ENCODE assay signal across 11 cellular contexts in genomic region chr15:64740361-64741170, GRCh38. TPM values are rescaled to one million over a fixed set of nuclear protein-coding genes. Genes with fewer than 3 reads are reported as not detected.
DNase-seq lines count a peak whose midpoint lies in the region; ATAC-seq, FAIRE-seq and TF ChIP-seq lines count a peak whose summit lies in the region.
"Had no signal": no experiment of that assay in that cellular context is flagged by ENCODE, and none has a peak within 500 bp of the region (broad histone marks: within the 10 kb centered on the region; RNA-seq: fewer than 3 reads in every experiment).

No MANE protein-coding gene starts in this region.

- H3K9me2 ChIP-seq in PC-3 (replicated peaks; ENCODE audit: low read length), result no peaks in the 10 kb centered on the region

- no peak overlapping the region for H3K9ac ChIP-seq in PC-3 (ENCODE audit: low read length)

- no peak overlapping the region for H3K4me2 ChIP-seq in PC-3 (ENCODE audit: low read length)

- POLR2A ChIA-PET in PC-3 (lab: Charles Lee; ENCODE audit: unreplicated experiment), result no interaction called here

- H3K4me1 Mint-ChIP-seq in activated CD4-positive, alpha-beta T cell treated with anti-CD3 and anti-CD28 coated beads, Interleukin-2, amount 10 ng/mL, durations not matched to agents 24 days and 14 days, result no peaks in the 10 kb centered on the region

- no peak for TF ChIP-seq POLR2A in GM12891 (IDR thresholded peaks at IDR 0.05; ENCODE audit: low read depth, low read length)

- no peak overlapping the region for H3K27ac ChIP-seq in PC-3 (ENCODE audit: low read length)

- peak; percentile 46 for ATAC-seq in PC-3
- ATAC-seq in HG03521 (IDR thresholded peaks at IDR 0.05; ENCODE audit: unreplicated experiment), result no peak

- no TSS peak for BruUV-seq in PC-3 (replicated peaks; lab: Mats Ljungman, UMichigan)

- no peaks in the 10 kb centered on the region for H3K79me2 ChIP-seq in PC-3 (ENCODE audit: low read length)

- no peaks in the 10 kb centered on the region for H3K9me3 ChIP-seq in PC-3 (ENCODE audit: low read length)

- no peaks in the 10 kb centered on the region for H3K4me1 ChIP-seq in PC-3 (ENCODE audit: insufficient read depth, low read length)

- H3F3A ChIP-seq in PC-3 (ENCODE audit: low read length, unreplicated experiment), result no peaks in the 10 kb centered on the region

- H3K27me3 Mint-ChIP-seq in activated CD4-positive, alpha-beta T cell treated with anti-CD3 and anti-CD28 coated beads, Interleukin-2, amount 10 ng/mL, durations not matched to agents 24 days and 14 days, result peaks cover 2% of the 10 kb centered on the region

- no peak overlapping the region for H3K4me3 Mint-ChIP-seq in activated CD4-positive, alpha-beta T cell treated with anti-CD3 and anti-CD28 coated beads, Interleukin-2, amount 10 ng/mL, durations not matched to agents 24 days and 14 days

- no peaks in the 10 kb centered on the region for H4K20me1 ChIP-seq in PC-3 (ENCODE audit: low read length)

- no peaks in the 10 kb centered on the region for H3K36me3 ChIP-seq in PC-3 (ENCODE audit: low read depth, low read length)

- no peaks in the 10 kb centered on the region for H3K9me3 Mint-ChIP-seq in activated CD4-positive, alpha-beta T cell treated with anti-CD3 and anti-CD28 coated beads, Interleukin-2, amount 10 ng/mL, durations not matched to agents 24 days and 14 days

- no peak for FAIRE-seq in GM12891 (lab: Jason Lieb, UNC)

- intact Hi-C loops in PC-3 (cut with micrococcal nuclease), result no loop called here
- intact Hi-C loops in activated CD4-positive, alpha-beta T cell treated with anti-CD3 and anti-CD28 coated beads, Interleukin-2, amount 10 ng/mL, durations not matched to agents 24 days and 14 days (cut with micrococcal nuclease), result no loop called here

- TF ChIP-seq CTCF in PC-3 (conservative IDR thresholded peaks at IDR 0.05; ENCODE audit: low read depth, low read length) (peak; percentile 44), fibroblast of the aortic adventitia (IDR thresholded peaks at IDR 0.05; ENCODE audit: insufficient read depth, low read length) (peak; percentile 5)

- no peak overlapping the region for H2AFZ ChIP-seq in PC-3 (ENCODE audit: low read length)

- CTCF ChIA-PET in PC-3 (lab: Charles Lee), result interaction anchor here (0.6 kb wide), 1 partner anchor 9 kb away, joined by 4 read pairs; no protein-coding TSS in a partner anchor

- no peak overlapping the region for H3K27ac Mint-ChIP-seq in activated CD4-positive, alpha-beta T cell treated with anti-CD3 and anti-CD28 coated beads, Interleukin-2, amount 10 ng/mL, durations not matched to agents 24 days and 14 days

- peak; percentile 53 for DNase-seq in GM12891 (ENCODE audit: insufficient read length, low spot score)
- DNase-seq in PC-3, result peak; percentile 51
- DNase-seq in fibroblast of the aortic adventitia (ENCODE audit: low read depth), result peak; percentile 50
- DNase-seq in retina, result peak; percentile 68
- DNase-seq in NCI-H748 (lab: John Stamatoyannopoulos, UW; ENCODE audit: unreplicated experiment), result no peak
- DNase-seq in activated CD4-positive, alpha-beta T cell treated with anti-CD3 and anti-CD28 coated beads, Interleukin-2, amount 10 ng/mL, durations not matched to agents 24 days and 14 days, result no peak
- no peak for DNase-seq in NCI-H510A treated with DMSO at 0.1 percent for 48 hours (lab: John Stamatoyannopoulos, UW)
- DNase-seq: activated gamma-delta T cell, NCI-H1417 had no signal

- H3K4me3 ChIP-seq in PC-3 (ENCODE audit: low read length), result no peak overlapping the region
- H3K4me3 ChIP-seq in fibroblast of the aortic adventitia (ENCODE audit: low read depth, low read length), result no peak overlapping the region

- no peaks in the 10 kb centered on the region for H3K27me3 ChIP-seq in PC-3 (ENCODE audit: low read length)

- H3K36me3 Mint-ChIP-seq in activated CD4-positive, alpha-beta T cell treated with anti-CD3 and anti-CD28 coated beads, Interleukin-2, amount 10 ng/mL, durations not matched to agents 24 days and 14 days (ENCODE audit: low read depth), result no peaks in the 10 kb centered on the region

TF ChIP-seq in GM12891, 5 proteins besides CTCF, POLR2A, EP300 and RAD21:
- no peak for TF ChIP-seq POLR2AphosphoS5 (IDR thresholded peaks at IDR 0.05; ENCODE audit: low read depth, low read length)

RNA-seq across cellular contexts. Expression of gene RBPMS2, which starts 34.8 kb away (rescaled TPM):
- 0.21 TPM for polyA plus RNA-seq in GM12891 (2012; ENCODE audit: low read depth, missing spikeins)
- not detected in 2 replicates for total RNA-seq in PC-3 (2014; rRNA removed)
- total RNA-seq in fibroblast of the aortic adventitia (ENCODE audit: low replicate concordance), result 0.09 TPM in 1 of 2 replicates, not detected in the other
- total RNA-seq in activated CD4-positive, alpha-beta T cell treated with anti-CD3 and anti-CD28 coated beads, Interleukin-2, amount 10 ng/mL, durations not matched to agents 24 days and 14 days, result 0.12 TPM in 1 of 2 replicates, not detected in the other
- total RNA-seq: myocyte had no signal

Comparison
In these comparisons a context has a peak if more than half of its experiments do, and no peak if none do; other contexts are left out.
1. DNase-seq: peak in GM12891 (single experiment), PC-3 (single experiment), fibroblast of the aortic adventitia (single experiment) and retina (single experiment); none in NCI-H748 (single experiment), activated CD4-positive, alpha-beta T cell treated with anti-CD3 and anti-CD28 coated beads, Interleukin-2, amount 10 ng/mL, durations not matched to agents 24 days and 14 days (single experiment) and NCI-H510A treated with DMSO at 0.1 percent for 48 hours (single experiment).